In the genomic region with DNA sequence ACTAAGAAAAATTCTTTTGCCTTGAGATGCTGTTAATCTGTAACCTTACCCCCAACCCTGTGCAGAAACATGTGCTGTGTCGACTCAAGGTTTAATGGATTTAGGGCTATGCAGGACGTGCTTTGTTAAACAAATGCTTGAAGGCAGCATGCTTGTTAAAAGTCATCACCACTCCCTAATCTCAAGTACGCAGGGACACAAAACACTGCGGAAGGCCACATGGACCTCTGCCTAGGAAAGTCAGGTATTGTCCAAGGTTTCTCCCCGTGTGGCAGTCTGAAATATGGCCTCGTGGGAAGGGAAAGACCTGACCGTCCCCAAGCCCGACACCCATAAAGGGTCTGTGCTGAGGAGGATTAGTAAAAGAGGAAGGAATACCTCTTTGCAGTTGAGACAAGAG, we compare ENCODE assay signal across 2 cellular contexts. TPM values are rescaled to one million over a fixed set of nuclear protein-coding genes. Genes with fewer than 3 reads are reported as not detected.
"Had no signal": no experiment of that assay in that cellular context is flagged by ENCODE, and none has a peak within 500 bp of the region (broad histone marks: within the 10 kb centered on the region; RNA-seq: fewer than 3 reads in every experiment).

No MANE protein-coding gene starts in this region.

RNA-seq across cellular contexts. Expression of gene TLR3, which starts 18.8 kb away (rescaled TPM):
- total RNA-seq: K562 had no signal

RNA-seq across cellular contexts. Expression of gene FAM149A, which starts 54.4 kb away (rescaled TPM):
- total RNA-seq: K562, M059J had no signal
- polyA plus RNA-seq: K562 had no signal
